ENCODE assay signal across 1 cellular context in genomic region chr6:6591778-6592388, GRCh38.
TF ChIP-seq lines count a peak whose summit lies in the region.

No MANE protein-coding gene starts in this region.

TF ChIP-seq in GM23338, 12 proteins besides CTCF, POLR2A, EP300 and RAD21 (continued from another document):
- TF ChIP-seq, protein P1, sequence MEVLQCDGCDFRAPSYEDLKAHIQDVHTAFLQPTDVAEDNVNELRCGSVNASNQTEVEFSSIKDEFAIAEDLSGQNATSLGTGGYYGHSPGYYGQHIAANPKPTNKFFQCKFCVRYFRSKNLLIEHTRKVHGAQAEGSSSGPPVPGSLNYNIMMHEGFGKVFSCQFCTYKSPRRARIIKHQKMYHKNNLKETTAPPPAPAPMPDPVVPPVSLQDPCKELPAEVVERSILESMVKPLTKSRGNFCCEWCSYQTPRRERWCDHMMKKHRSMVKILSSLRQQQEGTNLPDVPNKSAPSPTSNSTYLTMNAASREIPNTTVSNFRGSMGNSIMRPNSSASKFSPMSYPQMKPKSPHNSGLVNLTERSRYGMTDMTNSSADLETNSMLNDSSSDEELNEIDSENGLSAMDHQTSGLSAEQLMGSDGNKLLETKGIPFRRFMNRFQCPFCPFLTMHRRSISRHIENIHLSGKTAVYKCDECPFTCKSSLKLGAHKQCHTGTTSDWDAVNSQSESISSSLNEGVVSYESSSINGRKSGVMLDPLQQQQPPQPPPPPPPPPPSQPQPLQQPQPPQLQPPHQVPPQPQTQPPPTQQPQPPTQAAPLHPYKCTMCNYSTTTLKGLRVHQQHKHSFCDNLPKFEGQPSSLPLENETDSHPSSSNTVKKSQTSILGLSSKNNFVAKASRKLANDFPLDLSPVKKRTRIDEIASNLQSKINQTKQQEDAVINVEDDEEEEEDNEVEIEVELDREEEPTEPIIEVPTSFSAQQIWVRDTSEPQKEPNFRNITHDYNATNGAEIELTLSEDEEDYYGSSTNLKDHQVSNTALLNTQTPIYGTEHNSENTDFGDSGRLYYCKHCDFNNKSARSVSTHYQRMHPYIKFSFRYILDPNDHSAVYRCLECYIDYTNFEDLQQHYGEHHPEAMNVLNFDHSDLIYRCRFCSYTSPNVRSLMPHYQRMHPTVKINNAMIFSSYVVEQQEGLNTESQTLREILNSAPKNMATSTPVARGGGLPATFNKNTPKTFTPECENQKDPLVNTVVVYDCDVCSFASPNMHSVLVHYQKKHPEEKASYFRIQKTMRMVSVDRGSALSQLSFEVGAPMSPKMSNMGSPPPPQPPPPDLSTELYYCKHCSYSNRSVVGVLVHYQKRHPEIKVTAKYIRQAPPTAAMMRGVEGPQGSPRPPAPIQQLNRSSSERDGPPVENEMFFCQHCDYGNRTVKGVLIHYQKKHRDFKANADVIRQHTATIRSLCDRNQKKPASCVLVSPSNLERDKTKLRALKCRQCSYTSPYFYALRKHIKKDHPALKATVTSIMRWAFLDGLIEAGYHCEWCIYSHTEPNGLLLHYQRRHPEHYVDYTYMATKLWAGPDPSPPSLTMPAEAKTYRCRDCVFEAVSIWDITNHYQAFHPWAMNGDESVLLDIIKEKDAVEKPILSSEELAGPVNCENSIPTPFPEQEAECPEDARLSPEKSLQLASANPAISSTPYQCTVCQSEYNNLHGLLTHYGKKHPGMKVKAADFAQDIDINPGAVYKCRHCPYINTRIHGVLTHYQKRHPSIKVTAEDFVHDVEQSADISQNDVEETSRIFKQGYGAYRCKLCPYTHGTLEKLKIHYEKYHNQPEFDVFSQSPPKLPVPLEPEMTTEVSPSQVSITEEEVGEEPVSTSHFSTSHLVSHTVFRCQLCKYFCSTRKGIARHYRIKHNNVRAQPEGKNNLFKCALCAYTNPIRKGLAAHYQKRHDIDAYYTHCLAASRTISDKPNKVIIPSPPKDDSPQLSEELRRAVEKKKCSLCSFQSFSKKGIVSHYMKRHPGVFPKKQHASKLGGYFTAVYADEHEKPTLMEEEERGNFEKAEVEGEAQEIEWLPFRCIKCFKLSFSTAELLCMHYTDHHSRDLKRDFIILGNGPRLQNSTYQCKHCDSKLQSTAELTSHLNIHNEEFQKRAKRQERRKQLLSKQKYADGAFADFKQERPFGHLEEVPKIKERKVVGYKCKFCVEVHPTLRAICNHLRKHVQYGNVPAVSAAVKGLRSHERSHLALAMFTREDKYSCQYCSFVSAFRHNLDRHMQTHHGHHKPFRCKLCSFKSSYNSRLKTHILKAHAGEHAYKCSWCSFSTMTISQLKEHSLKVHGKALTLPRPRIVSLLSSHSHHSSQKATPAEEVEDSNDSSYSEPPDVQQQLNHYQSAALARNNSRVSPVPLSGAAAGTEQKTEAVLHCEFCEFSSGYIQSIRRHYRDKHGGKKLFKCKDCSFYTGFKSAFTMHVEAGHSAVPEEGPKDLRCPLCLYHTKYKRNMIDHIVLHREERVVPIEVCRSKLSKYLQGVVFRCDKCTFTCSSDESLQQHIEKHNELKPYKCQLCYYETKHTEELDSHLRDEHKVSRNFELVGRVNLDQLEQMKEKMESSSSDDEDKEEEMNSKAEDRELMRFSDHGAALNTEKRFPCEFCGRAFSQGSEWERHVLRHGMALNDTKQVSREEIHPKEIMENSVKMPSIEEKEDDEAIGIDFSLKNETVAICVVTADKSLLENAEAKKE (CRISPR knock-in tag; IDR thresholded peaks at IDR 0.05), result no peak
- no peak for TF ChIP-seq EZH2 (IDR thresholded peaks at IDR 0.05; ENCODE audit: low read depth, unreplicated experiment)
- TF ChIP-seq ZNF114 (CRISPR knock-in tag; IDR thresholded peaks at IDR 0.05), result no peak
- TF ChIP-seq JUNB (IDR thresholded peaks at IDR 0.05; ENCODE audit: unreplicated experiment), result no peak
- TF ChIP-seq NANOG (IDR thresholded peaks at IDR 0.05; ENCODE audit: borderline replicate concordance), result no peak
- TF ChIP-seq, protein P2, sequence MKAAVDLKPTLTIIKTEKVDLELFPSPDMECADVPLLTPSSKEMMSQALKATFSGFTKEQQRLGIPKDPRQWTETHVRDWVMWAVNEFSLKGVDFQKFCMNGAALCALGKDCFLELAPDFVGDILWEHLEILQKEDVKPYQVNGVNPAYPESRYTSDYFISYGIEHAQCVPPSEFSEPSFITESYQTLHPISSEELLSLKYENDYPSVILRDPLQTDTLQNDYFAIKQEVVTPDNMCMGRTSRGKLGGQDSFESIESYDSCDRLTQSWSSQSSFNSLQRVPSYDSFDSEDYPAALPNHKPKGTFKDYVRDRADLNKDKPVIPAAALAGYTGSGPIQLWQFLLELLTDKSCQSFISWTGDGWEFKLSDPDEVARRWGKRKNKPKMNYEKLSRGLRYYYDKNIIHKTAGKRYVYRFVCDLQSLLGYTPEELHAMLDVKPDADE (IDR thresholded peaks at IDR 0.05), result no peak
TF ChIP-seq in GM23338: peak in this region for 0.
